In genomic region chr17:77706938-77707337, GRCh38 we compare ENCODE assay signal across 25 cellular contexts.
"Had no signal": no experiment of that assay in that cellular context is flagged by ENCODE, and none has a peak within 500 bp of the region (broad histone marks: within the 10 kb centered on the region; RNA-seq: fewer than 3 reads in every experiment).

No MANE protein-coding gene starts in this region.

- ATAC-seq: Panc1, Right ventricle myocardium inferior had no signal

- H3K27me3 Mint-ChIP-seq: activated naive CD8-positive, alpha-beta T cell treated with anti-CD3 and anti-CD28 coated beads for 36 hours; activated T-cell treated with anti-CD3 and anti-CD28 coated beads, Interleukin-2, amount 50 U/mL, for 24 hours had no signal

- H3K4me3 ChIP-seq: SJCRH30 had no signal

- H3K27ac ChIP-seq: KMS-11, SJCRH30, VCaP had no signal

- H3K36me3 ChIP-seq: SJCRH30 had no signal

- H3K27ac Mint-ChIP-seq: activated CD4-positive, alpha-beta memory T cell treated with anti-CD3 and anti-CD28 coated beads for 36 hours; activated CD4-positive, alpha-beta T cell treated with anti-CD3 and anti-CD28 coated beads, Interleukin-2, amount 10 ng/mL, durations not matched to agents 7 days and 5 days; activated naive CD4-positive, alpha-beta T cell treated with anti-CD3 and anti-CD28 coated beads, Interleukin-2, amount 10 ng/mL, durations not matched to agents 7 days and 5 days; activated naive CD8-positive, alpha-beta T cell treated with anti-CD3 and anti-CD28 coated beads for 36 hours; activated T-cell treated with anti-CD3 and anti-CD28 coated beads, Interleukin-2, amount 50 U/mL, for 24 hours had no signal

- H3K4me3 Mint-ChIP-seq: activated CD4-positive, alpha-beta memory T cell treated with anti-CD3 and anti-CD28 coated beads for 36 hours; activated CD4-positive, alpha-beta T cell treated with anti-CD3 and anti-CD28 coated beads, Interleukin-2, amount 10 ng/mL, durations not matched to agents 7 days and 5 days; activated naive CD4-positive, alpha-beta T cell treated with anti-CD3 and anti-CD28 coated beads, Interleukin-2, amount 10 ng/mL, durations not matched to agents 7 days and 5 days; activated naive CD8-positive, alpha-beta T cell treated with anti-CD3 and anti-CD28 coated beads for 36 hours; activated T-cell treated with anti-CD3 and anti-CD28 coated beads, Interleukin-2, amount 50 U/mL, for 24 hours had no signal

- DNase-seq: activated CD4-positive, alpha-beta memory T cell treated with anti-CD3 and anti-CD28 coated beads for 36 hours; activated CD4-positive, CD25-positive, alpha-beta regulatory T cell; activated gamma-delta T cell treated with Interleukin-2 at 50 U/mL for 16 hours; activated naive CD4-positive, alpha-beta T cell treated with anti-CD3 and anti-CD28 coated beads, Interleukin-2, amount 10 ng/mL, durations not matched to agents 7 days and 5 days; activated naive CD8-positive, alpha-beta T cell treated with anti-CD3 and anti-CD28 coated beads for 36 hours; activated T-cell treated with anti-CD3 and anti-CD28 coated beads, Interleukin-2, amount 50 U/mL, for 24 hours; central memory CD4-positive, alpha-beta T cell; NCI-H1092; NCI-H1417 treated with DMSO at 0.1 percent for 48 hours; NCI-H1694 treated with DMSO at 0.1 percent for 48 hours; NCI-H2029 treated with DMSO at 0.1 percent for 48 hours; NCI-H345; NCI-H510A; NCI-H526 treated with DMSO at 0.1 percent for 48 hours; NK-92 treated with Interleukin-12 subunit alpha and Interleukin-12 subunit beta, amount 100 ng/mL, for 24 hours; OCI-M1; RPMI8226; SJCRH30; SK-N-SH; T-helper 1 cell had no signal

- H3K4me1 Mint-ChIP-seq: activated CD4-positive, alpha-beta T cell treated with anti-CD3 and anti-CD28 coated beads, Interleukin-2, amount 10 ng/mL, durations not matched to agents 7 days and 5 days; activated naive CD4-positive, alpha-beta T cell treated with anti-CD3 and anti-CD28 coated beads, Interleukin-2, amount 10 ng/mL, durations not matched to agents 7 days and 5 days; activated naive CD8-positive, alpha-beta T cell treated with anti-CD3 and anti-CD28 coated beads for 36 hours had no signal

- H3K4me1 ChIP-seq: SJCRH30 had no signal

- H3K9ac ChIP-seq: KMS-11, SK-N-SH had no signal
